Comparison of ENCODE assay signal across 10 cellular contexts in the genomic region with DNA sequence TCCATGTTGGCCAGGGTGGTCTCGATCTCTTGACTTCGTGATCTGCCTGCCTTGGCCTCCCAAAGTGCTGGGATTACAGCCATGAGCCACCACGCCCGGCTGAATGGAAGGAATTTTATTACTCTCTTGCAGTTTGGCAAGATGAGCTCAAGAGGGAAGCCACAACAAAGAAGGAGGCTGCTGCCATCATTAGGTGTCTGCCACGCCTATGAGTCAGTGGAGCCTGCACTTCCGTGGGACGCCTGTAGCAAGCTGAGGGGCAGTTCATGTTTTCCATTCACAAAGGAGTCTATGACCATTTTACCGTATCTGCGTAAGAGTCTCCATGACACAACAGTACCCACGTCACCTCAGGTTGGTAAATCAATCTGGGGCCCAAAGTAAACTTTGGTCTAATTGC. TPM values are rescaled to one million over a fixed set of nuclear protein-coding genes. Genes with fewer than 3 reads are reported as not detected.
DNase-seq lines count a peak whose midpoint lies in the region; ATAC-seq lines count a peak whose summit lies in the region.
"Had no signal": no experiment of that assay in that cellular context is flagged by ENCODE, and none has a peak within 500 bp of the region (broad histone marks: within the 10 kb centered on the region; RNA-seq: fewer than 3 reads in every experiment).

No MANE protein-coding gene starts in this region.

- H3K27me3 Mint-ChIP-seq in activated naive CD8-positive, alpha-beta T cell, result no peaks in the 10 kb centered on the region

- H3K4me3 ChIP-seq in H7 (ENCODE audit: insufficient read depth, low read depth, low read length), result no peak overlapping the region

- no peaks in the 10 kb centered on the region for H3K27me3 ChIP-seq in H7 (ENCODE audit: control insufficient read depth, insufficient read depth, low read length)

- peak overlapping the region; percentile 97 for H3K27ac Mint-ChIP-seq in activated naive CD8-positive, alpha-beta T cell

- peaks cover 5% of the 10 kb centered on the region for H3K9me3 Mint-ChIP-seq in activated naive CD8-positive, alpha-beta T cell (ENCODE audit: low read depth)

- peak overlapping the region; percentile 62 for H3K4me3 Mint-ChIP-seq in activated naive CD8-positive, alpha-beta T cell

- H3K36me3 ChIP-seq in H7 (replicated peaks; ENCODE audit: control insufficient read depth, insufficient read depth, low read length), result no peaks in the 10 kb centered on the region

- peaks cover 14% of the 10 kb centered on the region for H3K36me3 Mint-ChIP-seq in activated naive CD8-positive, alpha-beta T cell

- H3K4me1 Mint-ChIP-seq in activated naive CD8-positive, alpha-beta T cell (ENCODE audit: low read depth), result peaks cover 74% of the 10 kb centered on the region

- no peak for ATAC-seq in HG02759 (IDR thresholded peaks at IDR 0.05; ENCODE audit: unreplicated experiment)

- DNase-seq in ELF-1 (ENCODE audit: low read depth, low spot score) (peak; percentile 72), T-helper 1 cell (peak; percentile 61 to 84 (median 75)), AG08395 (ENCODE audit: low spot score) (no peak), COLO829 (ENCODE audit: low spot score) (no peak), H7 (no peak)
- peak; percentile 53 to 77 for DNase-seq in stimulated activated CD4-positive, alpha-beta T cell treated with anti-CD3 and anti-CD28 coated beads, Interleukin-1b, Interleukin-23, amount 100 ng/mL, for 4 hours (ENCODE audit: low read depth in 2 of 2)
- DNase-seq: mesenchymal stem cell had no signal

RNA-seq across cellular contexts. Expression of gene CHRNA9, which starts 51.2 kb away (rescaled TPM):
- total RNA-seq in H7 (2014; rRNA removed; shearing (Covaris generic)), result 1.6 and 2.8 TPM in 2 replicates
- total RNA-seq: T-helper 1 cell treated with Interleukin-12 subunit alpha and Interleukin-12 subunit beta and Interleukin-4 antibody, amounts not matched to agents 30 ng/mL and 1 ng/mL, for 36 hours had no signal

Comparison
In these comparisons a context has a peak if more than half of its experiments do, and no peak if none do; other contexts are left out.
1. DNase-seq: peak in ELF-1 (single experiment), T-helper 1 cell (5 of 5) and stimulated activated CD4-positive, alpha-beta T cell treated with anti-CD3 and anti-CD28 coated beads, Interleukin-1b, Interleukin-23, amount 100 ng/mL, for 4 hours (2 of 2); none in AG08395 (single experiment), COLO829 (single experiment) and H7 (single experiment).